2 cellular contexts compared by ENCODE assay signal in genomic region chr16:57482845-57483545, GRCh38.
TF ChIP-seq lines count a peak whose summit lies in the region.

No MANE protein-coding gene starts in this region.

TF ChIP-seq in IMR-90, 13 proteins besides CTCF, POLR2A, EP300 and RAD21:
- TF ChIP-seq MXI1 (IDR thresholded peaks at IDR 0.05; ENCODE audit: borderline replicate concordance, low read depth, low read length), result no peak
- TF ChIP-seq, protein P1, sequence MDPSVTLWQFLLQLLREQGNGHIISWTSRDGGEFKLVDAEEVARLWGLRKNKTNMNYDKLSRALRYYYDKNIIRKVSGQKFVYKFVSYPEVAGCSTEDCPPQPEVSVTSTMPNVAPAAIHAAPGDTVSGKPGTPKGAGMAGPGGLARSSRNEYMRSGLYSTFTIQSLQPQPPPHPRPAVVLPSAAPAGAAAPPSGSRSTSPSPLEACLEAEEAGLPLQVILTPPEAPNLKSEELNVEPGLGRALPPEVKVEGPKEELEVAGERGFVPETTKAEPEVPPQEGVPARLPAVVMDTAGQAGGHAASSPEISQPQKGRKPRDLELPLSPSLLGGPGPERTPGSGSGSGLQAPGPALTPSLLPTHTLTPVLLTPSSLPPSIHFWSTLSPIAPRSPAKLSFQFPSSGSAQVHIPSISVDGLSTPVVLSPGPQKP (IDR thresholded peaks at IDR 0.05; ENCODE audit: borderline replicate concordance, low read depth, low read length), result no peak
- TF ChIP-seq CHD1 (IDR thresholded peaks at IDR 0.05; ENCODE audit: low read depth, low read length), result no peak
- TF ChIP-seq RFX5 (IDR thresholded peaks at IDR 0.05; ENCODE audit: low read depth, low read length), result no peak
- no peak for TF ChIP-seq MAZ (IDR thresholded peaks at IDR 0.05; ENCODE audit: borderline replicate concordance, low read depth, low read length)
- no peak for TF ChIP-seq CEBPB (IDR thresholded peaks at IDR 0.05; ENCODE audit: low read depth, low read length)
- no peak for TF ChIP-seq FOS (IDR thresholded peaks at IDR 0.05; ENCODE audit: low read depth, low read length)
- TF ChIP-seq BHLHE40 (IDR thresholded peaks at IDR 0.05; ENCODE audit: low read depth, low read length), result no peak
- TF ChIP-seq RCOR1 (IDR thresholded peaks at IDR 0.05; ENCODE audit: insufficient replicate concordance, low read length), result no peak
- TF ChIP-seq MAFK (IDR thresholded peaks at IDR 0.05; ENCODE audit: low read depth, low read length), result no peak
- no peak for TF ChIP-seq SMC3 (IDR thresholded peaks at IDR 0.05; ENCODE audit: low read depth, low read length)
- TF ChIP-seq, protein P2, sequence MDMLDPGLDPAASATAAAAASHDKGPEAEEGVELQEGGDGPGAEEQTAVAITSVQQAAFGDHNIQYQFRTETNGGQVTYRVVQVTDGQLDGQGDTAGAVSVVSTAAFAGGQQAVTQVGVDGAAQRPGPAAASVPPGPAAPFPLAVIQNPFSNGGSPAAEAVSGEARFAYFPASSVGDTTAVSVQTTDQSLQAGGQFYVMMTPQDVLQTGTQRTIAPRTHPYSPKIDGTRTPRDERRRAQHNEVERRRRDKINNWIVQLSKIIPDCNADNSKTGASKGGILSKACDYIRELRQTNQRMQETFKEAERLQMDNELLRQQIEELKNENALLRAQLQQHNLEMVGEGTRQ (IDR thresholded peaks at IDR 0.05; ENCODE audit: low read depth, low read length), result no peak
- no peak for TF ChIP-seq NFE2L2 (IDR thresholded peaks at IDR 0.05; ENCODE audit: low read depth, low read length)

TF ChIP-seq in HepG2, 621 proteins besides CTCF, POLR2A, EP300 and RAD21 (continues in another document):
- TF ChIP-seq ZEB1 (IDR thresholded peaks at IDR 0.05; ENCODE audit: insufficient replicate concordance, low read depth) (peak; percentile 79), HNF4A (CRISPR knock-in tag; IDR thresholded peaks at IDR 0.05) (peak; percentile 92), NCOR1 (IDR thresholded peaks at IDR 0.05; ENCODE audit: borderline replicate concordance, low read length) (peak; percentile 67; the same call in 1 of the 2 replicates), ZNF878 (CRISPR knock-in tag; IDR thresholded peaks at IDR 0.05) (0 out of 2 replicates have a peak, but pooled peaks have one; percentile 61), HNRNPUL1 (IDR thresholded peaks at IDR 0.05; ENCODE audit: low read depth, low read length) (no peak), SNAPC2 (CRISPR knock-in tag; IDR thresholded peaks at IDR 0.05) (0 out of 2 replicates have a peak, but pooled peaks have one; percentile 55), CEBPB (IDR thresholded peaks at IDR 0.05; ENCODE audit: borderline replicate concordance, low read depth, low read length) (peak; percentile 49; the same call in 1 of the 2 replicates), TGIF2 (CRISPR knock-in tag; IDR thresholded peaks at IDR 0.05) (peak; percentile 67; the same call in 1 of the 2 replicates), ZIK1 (CRISPR knock-in tag; IDR thresholded peaks at IDR 0.05; ENCODE audit: borderline replicate concordance, low read depth) (0 out of 2 replicates have a peak, but pooled peaks have one; percentile 76), JUNB (CRISPR knock-in tag; IDR thresholded peaks at IDR 0.05; ENCODE audit: borderline replicate concordance) (peak; percentile 83), MAFG (CRISPR knock-in tag; IDR thresholded peaks at IDR 0.05) (no peak), HDAC2 (CRISPR knock-in tag; IDR thresholded peaks at IDR 0.05) (peak; percentile 86), PPARG (CRISPR knock-in tag; conservative IDR thresholded peaks at IDR 0.05) (peak; percentile 71), ATF4 (CRISPR knock-in tag; IDR thresholded peaks at IDR 0.05) (0 out of 4 replicates have a peak, but pooled peaks of 1 of the 2 experiments have one; percentile 46), GATA4 (IDR thresholded peaks at IDR 0.05; ENCODE audit: borderline replicate concordance, low read depth) (peak; percentile 34; the same call in 1 of the 2 replicates), ZNF724P (CRISPR knock-in tag; IDR thresholded peaks at IDR 0.05; ENCODE audit: borderline replicate concordance) (peak; percentile 60; the same call in 1 of the 2 replicates), HHEX (CRISPR knock-in tag; IDR thresholded peaks at IDR 0.05) (no peak), SNAI1 (CRISPR knock-in tag; IDR thresholded peaks at IDR 0.05; ENCODE audit: borderline replicate concordance) (no peak), ZNF589 (CRISPR knock-in tag; conservative IDR thresholded peaks at IDR 0.05) (peak; percentile 83; the same call in 1 of the 2 replicates), ARHGAP35 (CRISPR knock-in tag; IDR thresholded peaks at IDR 0.05; ENCODE audit: borderline replicate concordance) (no peak), ZBTB21 (CRISPR knock-in tag; IDR thresholded peaks at IDR 0.05) (no peak), SP5 (CRISPR knock-in tag; IDR thresholded peaks at IDR 0.05; ENCODE audit: borderline replicate concordance, low read depth) (peak; percentile 96), ELF3 (CRISPR knock-in tag; IDR thresholded peaks at IDR 0.05) (peak; percentile 40; the same call in 1 of the 2 replicates), CEBPZ (IDR thresholded peaks at IDR 0.05; ENCODE audit: low read length) (no peak), FLYWCH1 (CRISPR knock-in tag; IDR thresholded peaks at IDR 0.05) (no peak), FOXP4 (CRISPR knock-in tag; IDR thresholded peaks at IDR 0.05) (peak; percentile 56), RFX5 (IDR thresholded peaks at IDR 0.05; ENCODE audit: low read depth, low read length) (no peak), SOX5 (CRISPR knock-in tag; IDR thresholded peaks at IDR 0.05; ENCODE audit: borderline replicate concordance) (peak; percentile 11; the same call in 1 of the 2 replicates), ZNF232 (CRISPR knock-in tag; IDR thresholded peaks at IDR 0.05; ENCODE audit: borderline replicate concordance) (no peak; the same call in 1 of the 2 replicates), KDM3A (CRISPR knock-in tag; IDR thresholded peaks at IDR 0.05; ENCODE audit: low read depth) (peak; percentile 76; the same call in 1 of the 2 replicates), TBP (CRISPR knock-in tag; IDR thresholded peaks at IDR 0.05) (no peak), RFXANK (CRISPR knock-in tag; IDR thresholded peaks at IDR 0.05) (no peak), SKI (IDR thresholded peaks at IDR 0.05; ENCODE audit: partially characterized antibody) (peak; percentile 67), NFYC (CRISPR knock-in tag; IDR thresholded peaks at IDR 0.05) (peak; percentile 11; the same call in 1 of the 2 replicates), ZNF563 (CRISPR knock-in tag; IDR thresholded peaks at IDR 0.05) (peak; percentile 74; the same call in 1 of the 2 replicates), ZSCAN25 (CRISPR knock-in tag; IDR thresholded peaks at IDR 0.05) (peak; percentile 83), ZNF281 (CRISPR knock-in tag; IDR thresholded peaks at IDR 0.05; ENCODE audit: borderline replicate concordance) (peak; percentile 20; the same call in 1 of the 2 replicates), KDM2A (CRISPR knock-in tag; IDR thresholded peaks at IDR 0.05; ENCODE audit: borderline replicate concordance, low read depth) (peak; percentile 35; the same call in 1 of the 2 replicates), MYC (CRISPR knock-in tag; IDR thresholded peaks at IDR 0.05; ENCODE audit: borderline replicate concordance) (peak; percentile 44; the same call in 1 of the 2 replicates), SP4 (CRISPR knock-in tag; IDR thresholded peaks at IDR 0.05) (peak; percentile 71), KAT8 (CRISPR knock-in tag; IDR thresholded peaks at IDR 0.05) (peak; percentile 74)
- TF ChIP-seq, protein P2 (IDR thresholded peaks at IDR 0.05; ENCODE audit: low read depth, low read length), result no peak
- TF ChIP-seq, protein P2 (CRISPR knock-in tag; IDR thresholded peaks at IDR 0.05; ENCODE audit: borderline replicate concordance), result 0 out of 2 replicates have a peak, but pooled peaks have one; percentile 30
- TF ChIP-seq, protein P3, sequence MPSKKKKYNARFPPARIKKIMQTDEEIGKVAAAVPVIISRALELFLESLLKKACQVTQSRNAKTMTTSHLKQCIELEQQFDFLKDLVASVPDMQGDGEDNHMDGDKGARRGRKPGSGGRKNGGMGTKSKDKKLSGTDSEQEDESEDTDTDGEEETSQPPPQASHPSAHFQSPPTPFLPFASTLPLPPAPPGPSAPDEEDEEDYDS (CRISPR knock-in tag; IDR thresholded peaks at IDR 0.05), result peak; percentile 68; the same call in 1 of the 2 replicates
- TF ChIP-seq, protein P4, sequence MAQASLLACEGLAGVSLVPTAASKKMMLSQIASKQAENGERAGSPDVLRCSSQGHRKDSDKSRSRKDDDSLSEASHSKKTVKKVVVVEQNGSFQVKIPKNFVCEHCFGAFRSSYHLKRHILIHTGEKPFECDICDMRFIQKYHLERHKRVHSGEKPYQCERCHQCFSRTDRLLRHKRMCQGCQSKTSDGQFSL (CRISPR knock-in tag; IDR thresholded peaks at IDR 0.05), result peak; percentile 72; the same call in 1 of the 2 replicates
